9 cellular contexts compared by ENCODE assay signal in genomic region chr5:119343766-119344165, GRCh38. TPM values are rescaled to one million over a fixed set of nuclear protein-coding genes. Genes with fewer than 3 reads are reported as not detected.
DNase-seq lines count a peak whose midpoint lies in the region; ATAC-seq, FAIRE-seq and TF ChIP-seq lines count a peak whose summit lies in the region.
"Had no signal": no experiment of that assay in that cellular context is flagged by ENCODE, and none has a peak within 500 bp of the region (broad histone marks: within the 10 kb centered on the region; RNA-seq: fewer than 3 reads in every experiment).

No MANE protein-coding gene starts in this region.

- H3K4me3 ChIP-seq in skeletal muscle cell (ENCODE audit: low read depth, low read length) (no peak overlapping the region), right lobe of liver (no peak overlapping the region)

- peaks cover 56% of the 10 kb centered on the region for H3K36me3 Mint-ChIP-seq in activated CD8-positive, alpha-beta T cell treated with anti-CD3 and anti-CD28 coated beads for 36 hours (ENCODE audit: low read depth)

- intact Hi-C loops in activated CD8-positive, alpha-beta T cell treated with anti-CD3 and anti-CD28 coated beads for 36 hours (cut with micrococcal nuclease): loop anchor here (2.0 to 5.0 kb wide), 4 partner anchors 15 to 56 kb away; no protein-coding TSS in a partner anchor
- intact Hi-C loops in right lobe of liver (cut with DNase I): no loop called here
- intact Hi-C loops in left colon (cut with DNase I, micrococcal nuclease): no loop called here

- H3K4me1 ChIP-seq in right lobe of liver: no peaks in the 10 kb centered on the region

- no peaks in the 10 kb centered on the region for H3K36me3 ChIP-seq in right lobe of liver

- peaks cover 93% of the 10 kb centered on the region for H3K4me1 Mint-ChIP-seq in activated CD8-positive, alpha-beta T cell treated with anti-CD3 and anti-CD28 coated beads for 36 hours (ENCODE audit: low read depth)

- H3K27ac Mint-ChIP-seq in activated CD8-positive, alpha-beta T cell treated with anti-CD3 and anti-CD28 coated beads for 36 hours: peak overlapping the region; percentile 95

- peak overlapping the region; percentile 40 for H3K4me3 Mint-ChIP-seq in activated CD8-positive, alpha-beta T cell treated with anti-CD3 and anti-CD28 coated beads for 36 hours
- H3K4me3 Mint-ChIP-seq: neural crest cell had no signal

- no peaks in the 10 kb centered on the region for H3K9me3 ChIP-seq in right lobe of liver

- TF ChIP-seq CTCF in activated CD8-positive, alpha-beta T cell treated with anti-CD3 and anti-CD28 coated beads for 36 hours (IDR thresholded peaks at IDR 0.05): no peak
- TF ChIP-seq CTCF in right lobe of liver (IDR thresholded peaks at IDR 0.05): no peak

- POLR2A ChIA-PET in activated CD8-positive, alpha-beta T cell treated with anti-CD3 and anti-CD28 coated beads for 36 hours (lab: Charles Lee): interaction anchor here (0.6 to 14.9 kb wide), 18 partner anchors 9 to 265 kb away, joined by 3 to 163 read pairs (median 6); partner anchors contain the start of gene TNFAIP8

- CTCF ChIA-PET in activated CD8-positive, alpha-beta T cell treated with anti-CD3 and anti-CD28 coated beads for 36 hours (lab: Charles Lee): interaction anchor here (0.9 to 6.6 kb wide), 10 partner anchors 9 to 74 kb away, joined by 3 to 37 read pairs (median 4); no protein-coding TSS in a partner anchor

- FAIRE-seq in HTR-8/SVneo (lab: Jason Lieb, UNC): no peak

- TF ChIP-seq POLR2A in right lobe of liver (IDR thresholded peaks at IDR 0.05): no peak
- no peak for TF ChIP-seq POLR2A in GM18505 (IDR thresholded peaks at IDR 0.05; ENCODE audit: borderline replicate concordance, extremely low read depth, insufficient read depth, insufficient read length)

- H3K27ac ChIP-seq in right lobe of liver: no peak overlapping the region

- ATAC-seq in GM18907 (IDR thresholded peaks at IDR 0.05; ENCODE audit: unreplicated experiment) (peak; percentile 25), HG03095 (IDR thresholded peaks at IDR 0.05; ENCODE audit: unreplicated experiment) (peak; percentile 13), right lobe of liver (no peak), GM18505 (IDR thresholded peaks at IDR 0.05; ENCODE audit: unreplicated experiment) (no peak), left colon (no peak)
- peak; percentile 46 for ATAC-seq in activated CD8-positive, alpha-beta T cell treated with anti-CD3 and anti-CD28 coated beads for 36 hours

- H3K27me3 ChIP-seq in right lobe of liver: no peaks in the 10 kb centered on the region

- no peaks in the 10 kb centered on the region for H3K9me3 Mint-ChIP-seq in activated CD8-positive, alpha-beta T cell treated with anti-CD3 and anti-CD28 coated beads for 36 hours
- H3K9me3 Mint-ChIP-seq: neural crest cell had no signal

- no peaks in the 10 kb centered on the region for H3K27me3 Mint-ChIP-seq in activated CD8-positive, alpha-beta T cell treated with anti-CD3 and anti-CD28 coated beads for 36 hours

- WGBS in right lobe of liver (ENCODE audit: insufficient coverage, low coverage, low lambda C conversion rate, missing lambda C conversion rate): 90% methylated on average over 3 of the region's 3 CpGs

- DNase-seq in activated CD8-positive, alpha-beta T cell treated with anti-CD3 and anti-CD28 coated beads for 36 hours: peak; percentile 91
- DNase-seq in skeletal muscle cell (ENCODE audit: low read depth): peak; percentile 61
- DNase-seq in right lobe of liver: no peak
- DNase-seq in left colon: no peak
- no peak for DNase-seq in HTR-8/SVneo (ENCODE audit: insufficient read length, low spot score)

RNA-seq across cellular contexts. Expression of gene TNFAIP8, which starts 12.1 kb away (rescaled TPM):
- total RNA-seq in activated CD8-positive, alpha-beta T cell treated with anti-CD3 and anti-CD28 coated beads for 36 hours: 100 to 1,000 TPM; 135 to 141 TPM
- 10 to 100 TPM in 2 of 6 experiments, 1 to 10 TPM in 4; 2.2 to 26.7 (median 5.4) TPM for total RNA-seq in right lobe of liver
- 10 to 100 TPM in 1 of 2 donors, 1 to 10 TPM in 1; 7.0 to 11.8 TPM for total RNA-seq in left colon

Comparison
In these comparisons a context has a peak if more than half of its experiments do, and no peak if none do; other contexts are left out.
1. ATAC-seq: peak in GM18907 (single experiment), HG03095 (single experiment) and activated CD8-positive, alpha-beta T cell treated with anti-CD3 and anti-CD28 coated beads for 36 hours (single experiment); none in right lobe of liver (0 of 4), GM18505 (single experiment) and left colon (single experiment).
2. DNase-seq: peak in activated CD8-positive, alpha-beta T cell treated with anti-CD3 and anti-CD28 coated beads for 36 hours (single experiment) and skeletal muscle cell (single experiment); none in right lobe of liver (0 of 3), left colon (0 of 2) and HTR-8/SVneo (single experiment).
3. RNA of gene TNFAIP8, which starts 12.1 kb away (total RNA-seq): 135 to 141 TPM in activated CD8-positive, alpha-beta T cell treated with anti-CD3 and anti-CD28 coated beads for 36 hours; 7.0 to 11.8 TPM in left colon and 2.2 to 26.7 TPM in right lobe of liver; every median in the first group is over 4 times any median in the second.